10 cellular contexts compared by ENCODE assay signal in the genomic region with DNA sequence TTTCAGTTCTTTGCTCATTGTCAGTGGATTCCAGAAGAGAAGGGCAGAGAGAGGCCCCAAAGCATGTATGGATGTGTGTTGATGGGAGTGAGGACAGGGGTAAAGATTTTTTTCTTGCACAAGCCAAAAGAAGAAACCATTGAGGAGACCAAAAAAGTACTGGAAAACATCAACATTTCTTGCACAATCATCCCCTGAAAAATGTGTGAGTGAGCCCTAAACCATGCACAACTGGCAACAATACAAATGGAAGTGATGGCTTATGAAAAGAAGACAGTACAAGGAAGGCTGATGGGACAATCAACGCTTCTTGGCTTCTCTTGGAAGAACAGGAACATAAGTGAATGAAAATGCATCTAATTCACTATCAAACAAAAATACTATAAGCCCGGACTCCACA. TPM values are rescaled to one million over a fixed set of nuclear protein-coding genes. Genes with fewer than 3 reads are reported as not detected.
A peak's percentile ranks its signal among the peaks of the same experiment; 100 is the strongest.
DNase-seq lines count a peak whose midpoint lies in the region; ATAC-seq and TF ChIP-seq lines count a peak whose summit lies in the region.
"Had no signal": no experiment of that assay in that cellular context is flagged by ENCODE, and none has a peak within 500 bp of the region (broad histone marks: within the 10 kb centered on the region; RNA-seq: fewer than 3 reads in every experiment).

No MANE protein-coding gene starts in this region.

- POLR2A ChIA-PET in CD8-positive, alpha-beta T cell (lab: Charles Lee): no interaction called here
- POLR2A ChIA-PET in WTC11 (lab: Charles Lee): no interaction called here

- H3K4me1 ChIP-seq in CD8-positive, alpha-beta T cell (ENCODE audit: insufficient read depth, low read length): peaks cover 3% of the 10 kb centered on the region
- peaks cover 37% of the 10 kb centered on the region for H3K4me1 ChIP-seq in foreskin keratinocyte

- no peaks in the 10 kb centered on the region for H3K9me3 ChIP-seq in CD8-positive, alpha-beta T cell (ENCODE audit: low read length)

- no peak for DNase-seq in CD8-positive, alpha-beta T cell
- DNase-seq in WTC11 (ENCODE audit: low spot score) (no peak), foreskin keratinocyte (peak in 1 of 2 donors; percentile 60), skeletal muscle cell (ENCODE audit: low read depth) (peak; percentile 69), AG20443 (ENCODE audit: low spot score) (no peak)
- DNase-seq in activated T-cell treated with anti-CD3 and anti-CD28 coated beads, Interleukin-2, amount 50 U/mL, for 4 hours: no peak
- DNase-seq: effector CD4-positive, alpha-beta T cell; NCI-H748 treated with DMSO at 0.1 percent for 48 hours had no signal

- H3K27me3 ChIP-seq in CD8-positive, alpha-beta T cell (ENCODE audit: insufficient read depth, low read length): no peaks in the 10 kb centered on the region
- H3K27me3 ChIP-seq in foreskin keratinocyte: no peaks in the 10 kb centered on the region

- no peaks in the 10 kb centered on the region for H3K9me3 Mint-ChIP-seq in CD8-positive, alpha-beta T cell
- no peaks in the 10 kb centered on the region for H3K9me3 Mint-ChIP-seq in WTC11
- no peaks in the 10 kb centered on the region for H3K9me3 Mint-ChIP-seq in activated T-cell treated with anti-CD3 and anti-CD28 coated beads, Interleukin-2, amount 50 U/mL, for 4 hours

- intact Hi-C loops in CD8-positive, alpha-beta T cell (cut with DNase I, micrococcal nuclease): loop anchor here in 1 of 2 experiments (10.0 kb wide), 1 partner anchor 858 kb away; a partner anchor contains a TSS

- no peak for TF ChIP-seq CTCF in CD8-positive, alpha-beta T cell (IDR thresholded peaks at IDR 0.05)
- no peak for TF ChIP-seq CTCF in WTC11 (IDR thresholded peaks at IDR 0.05)
- no peak for TF ChIP-seq CTCF in foreskin keratinocyte (conservative IDR thresholded peaks at IDR 0.05)

- H3K27ac Mint-ChIP-seq in CD8-positive, alpha-beta T cell: peak overlapping the region; percentile 29
- H3K27ac Mint-ChIP-seq in WTC11: peak overlapping the region; percentile 63

- no peak for ATAC-seq in CD8-positive, alpha-beta T cell
- no peak for ATAC-seq in WTC11
- no peak for ATAC-seq in foreskin keratinocyte
- ATAC-seq in GM21723 (IDR thresholded peaks at IDR 0.05; ENCODE audit: unreplicated experiment): no peak
- ATAC-seq in activated T-cell treated with anti-CD3 and anti-CD28 coated beads, Interleukin-2, amount 50 U/mL, for 4 hours: no peak
- no peak for ATAC-seq in GM19023 (IDR thresholded peaks at IDR 0.05; ENCODE audit: unreplicated experiment)

- no peak overlapping the region for H3K27ac ChIP-seq in CD8-positive, alpha-beta T cell (ENCODE audit: low read depth, low read length)
- peak overlapping the region; percentile 91 for H3K27ac ChIP-seq in foreskin keratinocyte

- H3K27me3 Mint-ChIP-seq in CD8-positive, alpha-beta T cell (ENCODE audit: low read depth): no peaks in the 10 kb centered on the region
- H3K27me3 Mint-ChIP-seq in WTC11 (ENCODE audit: low read depth): peaks cover 5% of the 10 kb centered on the region
- H3K27me3 Mint-ChIP-seq in activated T-cell treated with anti-CD3 and anti-CD28 coated beads, Interleukin-2, amount 50 U/mL, for 4 hours (ENCODE audit: low read depth): peaks cover under 1% of the 10 kb centered on the region

- H3K4me3 ChIP-seq in CD8-positive, alpha-beta T cell (ENCODE audit: low read depth, low read length): no peak overlapping the region
- no peak overlapping the region for H3K4me3 ChIP-seq in skeletal muscle cell (ENCODE audit: low read depth, low read length)

- CTCF ChIA-PET in CD8-positive, alpha-beta T cell (lab: Charles Lee): interaction anchor here (0.5 to 1.4 kb wide), 3 partner anchors 27 to 155 kb away, joined by 3 read pairs; no protein-coding TSS in a partner anchor
- CTCF ChIA-PET in WTC11 (lab: Charles Lee): interaction anchor here (1.3 kb wide), 1 partner anchor 12 kb away, joined by 5 read pairs; no protein-coding TSS in a partner anchor

- no peaks in the 10 kb centered on the region for H3K36me3 ChIP-seq in CD8-positive, alpha-beta T cell (ENCODE audit: insufficient read depth, low read length)

- H3K36me3 Mint-ChIP-seq in CD8-positive, alpha-beta T cell: peaks cover 2% of the 10 kb centered on the region
- H3K36me3 Mint-ChIP-seq in WTC11: no peaks in the 10 kb centered on the region
- H3K36me3 Mint-ChIP-seq in activated T-cell treated with anti-CD3 and anti-CD28 coated beads, Interleukin-2, amount 50 U/mL, for 4 hours (ENCODE audit: insufficient read depth): no peaks in the 10 kb centered on the region

- no peak overlapping the region for H3K4me3 Mint-ChIP-seq in CD8-positive, alpha-beta T cell
- no peak overlapping the region for H3K4me3 Mint-ChIP-seq in WTC11
- no peak overlapping the region for H3K4me3 Mint-ChIP-seq in activated T-cell treated with anti-CD3 and anti-CD28 coated beads, Interleukin-2, amount 50 U/mL, for 4 hours

- peaks cover 23% of the 10 kb centered on the region for H3K4me1 Mint-ChIP-seq in CD8-positive, alpha-beta T cell (ENCODE audit: low read depth)
- peaks cover 73% of the 10 kb centered on the region for H3K4me1 Mint-ChIP-seq in WTC11
- H3K4me1 Mint-ChIP-seq in activated T-cell treated with anti-CD3 and anti-CD28 coated beads, Interleukin-2, amount 50 U/mL, for 4 hours (ENCODE audit: low read depth): peaks cover 23% of the 10 kb centered on the region

TF ChIP-seq in WTC11, 78 proteins besides CTCF, POLR2A, EP300 and RAD21 (continues in another document):
- TF ChIP-seq FOXJ3 (CRISPR knock-in tag; IDR thresholded peaks at IDR 0.05; ENCODE audit: borderline replicate concordance) (no peak), TEAD4 (CRISPR knock-in tag; IDR thresholded peaks at IDR 0.05) (no peak), EMX1 (CRISPR knock-in tag; IDR thresholded peaks at IDR 0.05) (no peak), ZNF671 (CRISPR knock-in tag; IDR thresholded peaks at IDR 0.05) (no peak)
- TF ChIP-seq, protein P1, sequence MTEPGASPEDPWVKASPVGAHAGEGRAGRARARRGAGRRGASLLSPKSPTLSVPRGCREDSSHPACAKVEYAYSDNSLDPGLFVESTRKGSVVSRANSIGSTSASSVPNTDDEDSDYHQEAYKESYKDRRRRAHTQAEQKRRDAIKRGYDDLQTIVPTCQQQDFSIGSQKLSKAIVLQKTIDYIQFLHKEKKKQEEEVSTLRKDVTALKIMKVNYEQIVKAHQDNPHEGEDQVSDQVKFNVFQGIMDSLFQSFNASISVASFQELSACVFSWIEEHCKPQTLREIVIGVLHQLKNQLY (CRISPR knock-in tag; IDR thresholded peaks at IDR 0.05): no peak
- TF ChIP-seq, protein P2, sequence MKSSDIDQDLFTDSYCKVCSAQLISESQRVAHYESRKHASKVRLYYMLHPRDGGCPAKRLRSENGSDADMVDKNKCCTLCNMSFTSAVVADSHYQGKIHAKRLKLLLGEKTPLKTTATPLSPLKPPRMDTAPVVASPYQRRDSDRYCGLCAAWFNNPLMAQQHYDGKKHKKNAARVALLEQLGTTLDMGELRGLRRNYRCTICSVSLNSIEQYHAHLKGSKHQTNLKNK (CRISPR knock-in tag; IDR thresholded peaks at IDR 0.05): no peak
- TF ChIP-seq, protein P3, sequence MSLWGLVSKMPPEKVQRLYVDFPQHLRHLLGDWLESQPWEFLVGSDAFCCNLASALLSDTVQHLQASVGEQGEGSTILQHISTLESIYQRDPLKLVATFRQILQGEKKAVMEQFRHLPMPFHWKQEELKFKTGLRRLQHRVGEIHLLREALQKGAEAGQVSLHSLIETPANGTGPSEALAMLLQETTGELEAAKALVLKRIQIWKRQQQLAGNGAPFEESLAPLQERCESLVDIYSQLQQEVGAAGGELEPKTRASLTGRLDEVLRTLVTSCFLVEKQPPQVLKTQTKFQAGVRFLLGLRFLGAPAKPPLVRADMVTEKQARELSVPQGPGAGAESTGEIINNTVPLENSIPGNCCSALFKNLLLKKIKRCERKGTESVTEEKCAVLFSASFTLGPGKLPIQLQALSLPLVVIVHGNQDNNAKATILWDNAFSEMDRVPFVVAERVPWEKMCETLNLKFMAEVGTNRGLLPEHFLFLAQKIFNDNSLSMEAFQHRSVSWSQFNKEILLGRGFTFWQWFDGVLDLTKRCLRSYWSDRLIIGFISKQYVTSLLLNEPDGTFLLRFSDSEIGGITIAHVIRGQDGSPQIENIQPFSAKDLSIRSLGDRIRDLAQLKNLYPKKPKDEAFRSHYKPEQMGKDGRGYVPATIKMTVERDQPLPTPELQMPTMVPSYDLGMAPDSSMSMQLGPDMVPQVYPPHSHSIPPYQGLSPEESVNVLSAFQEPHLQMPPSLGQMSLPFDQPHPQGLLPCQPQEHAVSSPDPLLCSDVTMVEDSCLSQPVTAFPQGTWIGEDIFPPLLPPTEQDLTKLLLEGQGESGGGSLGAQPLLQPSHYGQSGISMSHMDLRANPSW (CRISPR knock-in tag; conservative IDR thresholded peaks at IDR 0.05; ENCODE audit: low read depth): no peak
- TF ChIP-seq, protein P4, sequence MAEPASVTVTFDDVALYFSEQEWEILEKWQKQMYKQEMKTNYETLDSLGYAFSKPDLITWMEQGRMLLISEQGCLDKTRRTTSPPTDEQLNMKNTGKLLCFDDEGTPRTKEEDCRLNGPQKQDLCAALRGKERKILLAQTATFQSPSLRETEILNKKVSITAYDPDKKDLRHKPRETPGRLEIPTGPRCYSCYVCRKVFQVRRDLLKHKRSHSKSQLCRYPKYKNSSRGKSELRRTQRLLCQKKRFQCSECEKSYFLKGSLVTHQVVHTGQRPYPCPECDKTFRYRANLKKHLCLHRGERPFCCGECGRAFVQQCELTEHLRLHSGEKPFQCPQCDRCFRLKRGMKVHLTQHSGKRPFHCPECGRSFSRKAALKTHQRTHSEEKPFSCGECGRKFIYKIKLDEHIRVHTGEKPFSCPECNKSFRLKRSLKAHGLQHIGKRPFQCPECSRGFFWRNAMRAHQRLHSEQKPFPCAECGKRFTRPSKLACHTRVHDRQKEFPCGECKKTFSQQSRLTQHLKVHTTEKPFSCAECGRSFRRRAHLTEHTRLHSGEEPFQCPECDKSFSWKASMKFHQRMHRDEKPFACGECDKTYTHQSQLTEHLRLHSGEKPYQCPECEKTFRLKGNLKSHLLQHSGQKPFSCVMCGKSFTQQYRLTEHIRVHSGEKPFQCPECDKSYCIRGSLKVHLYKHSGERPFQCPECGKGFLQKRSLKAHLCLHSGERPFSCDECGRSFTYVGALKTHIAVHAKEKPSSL (CRISPR knock-in tag; conservative IDR thresholded peaks at IDR 0.05): no peak

RNA-seq across cellular contexts. Expression of a gene that starts 5.6 kb away (rescaled TPM):
- total RNA-seq in CD8-positive, alpha-beta T cell: 100 to 1,000 TPM; 227 to 236 TPM
- total RNA-seq in WTC11 (2021): 26.7 to 44.7 TPM (median 29.5 TPM) in 3 replicates
- total RNA-seq in foreskin keratinocyte: 7.2 and 10.5 TPM in 2 replicates
- polyA plus RNA-seq in foreskin keratinocyte: 4.3 and 5.2 TPM in 2 replicates
- total RNA-seq in activated T-cell treated with anti-CD3 and anti-CD28 coated beads, Interleukin-2, amount 50 U/mL, for 4 hours: 10 to 100 TPM in 1 of 3 donors, 1 to 10 TPM in 2; 8.0 to 13.6 (median 9.6) TPM
